ENCODE assay signal across 1 cellular context in the genomic region with DNA sequence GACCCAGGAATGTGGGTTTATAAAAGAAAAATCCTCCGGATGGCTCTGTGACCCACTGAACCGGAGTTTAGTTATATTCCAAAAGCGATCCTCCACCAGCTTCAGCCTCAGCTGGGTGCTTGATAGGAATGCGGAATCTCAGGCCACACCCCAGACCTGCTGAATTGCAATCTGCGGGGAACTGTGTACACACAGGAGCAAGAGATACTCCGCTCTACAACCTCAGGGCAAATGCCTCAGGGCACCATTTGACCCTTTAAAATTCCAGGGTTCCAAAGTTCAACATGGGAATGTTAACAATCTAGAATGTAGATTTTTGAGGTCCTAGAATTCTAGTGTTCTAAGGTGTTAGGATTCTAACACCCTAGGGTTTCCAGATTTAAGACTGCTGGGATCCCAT.
A peak's percentile ranks its signal among the peaks of the same experiment; 100 is the strongest.
TF ChIP-seq lines count a peak whose summit lies in the region.

No MANE protein-coding gene starts in this region.

TF ChIP-seq in HepG2, 621 proteins besides CTCF, POLR2A, EP300 and RAD21 (continues in another document):
- TF ChIP-seq ARHGAP35 (CRISPR knock-in tag; IDR thresholded peaks at IDR 0.05; ENCODE audit: borderline replicate concordance) = no peak
- no peak for TF ChIP-seq FOXA1 (IDR thresholded peaks at IDR 0.05)
- peak; percentile 66 for TF ChIP-seq FOXA1 (CRISPR knock-in tag; IDR thresholded peaks at IDR 0.05)
- TF ChIP-seq, protein P1, sequence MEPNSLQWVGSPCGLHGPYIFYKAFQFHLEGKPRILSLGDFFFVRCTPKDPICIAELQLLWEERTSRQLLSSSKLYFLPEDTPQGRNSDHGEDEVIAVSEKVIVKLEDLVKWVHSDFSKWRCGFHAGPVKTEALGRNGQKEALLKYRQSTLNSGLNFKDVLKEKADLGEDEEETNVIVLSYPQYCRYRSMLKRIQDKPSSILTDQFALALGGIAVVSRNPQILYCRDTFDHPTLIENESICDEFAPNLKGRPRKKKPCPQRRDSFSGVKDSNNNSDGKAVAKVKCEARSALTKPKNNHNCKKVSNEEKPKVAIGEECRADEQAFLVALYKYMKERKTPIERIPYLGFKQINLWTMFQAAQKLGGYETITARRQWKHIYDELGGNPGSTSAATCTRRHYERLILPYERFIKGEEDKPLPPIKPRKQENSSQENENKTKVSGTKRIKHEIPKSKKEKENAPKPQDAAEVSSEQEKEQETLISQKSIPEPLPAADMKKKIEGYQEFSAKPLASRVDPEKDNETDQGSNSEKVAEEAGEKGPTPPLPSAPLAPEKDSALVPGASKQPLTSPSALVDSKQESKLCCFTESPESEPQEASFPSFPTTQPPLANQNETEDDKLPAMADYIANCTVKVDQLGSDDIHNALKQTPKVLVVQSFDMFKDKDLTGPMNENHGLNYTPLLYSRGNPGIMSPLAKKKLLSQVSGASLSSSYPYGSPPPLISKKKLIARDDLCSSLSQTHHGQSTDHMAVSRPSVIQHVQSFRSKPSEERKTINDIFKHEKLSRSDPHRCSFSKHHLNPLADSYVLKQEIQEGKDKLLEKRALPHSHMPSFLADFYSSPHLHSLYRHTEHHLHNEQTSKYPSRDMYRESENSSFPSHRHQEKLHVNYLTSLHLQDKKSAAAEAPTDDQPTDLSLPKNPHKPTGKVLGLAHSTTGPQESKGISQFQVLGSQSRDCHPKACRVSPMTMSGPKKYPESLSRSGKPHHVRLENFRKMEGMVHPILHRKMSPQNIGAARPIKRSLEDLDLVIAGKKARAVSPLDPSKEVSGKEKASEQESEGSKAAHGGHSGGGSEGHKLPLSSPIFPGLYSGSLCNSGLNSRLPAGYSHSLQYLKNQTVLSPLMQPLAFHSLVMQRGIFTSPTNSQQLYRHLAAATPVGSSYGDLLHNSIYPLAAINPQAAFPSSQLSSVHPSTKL (CRISPR knock-in tag; IDR thresholded peaks at IDR 0.05) = no peak
- TF ChIP-seq, protein P2, sequence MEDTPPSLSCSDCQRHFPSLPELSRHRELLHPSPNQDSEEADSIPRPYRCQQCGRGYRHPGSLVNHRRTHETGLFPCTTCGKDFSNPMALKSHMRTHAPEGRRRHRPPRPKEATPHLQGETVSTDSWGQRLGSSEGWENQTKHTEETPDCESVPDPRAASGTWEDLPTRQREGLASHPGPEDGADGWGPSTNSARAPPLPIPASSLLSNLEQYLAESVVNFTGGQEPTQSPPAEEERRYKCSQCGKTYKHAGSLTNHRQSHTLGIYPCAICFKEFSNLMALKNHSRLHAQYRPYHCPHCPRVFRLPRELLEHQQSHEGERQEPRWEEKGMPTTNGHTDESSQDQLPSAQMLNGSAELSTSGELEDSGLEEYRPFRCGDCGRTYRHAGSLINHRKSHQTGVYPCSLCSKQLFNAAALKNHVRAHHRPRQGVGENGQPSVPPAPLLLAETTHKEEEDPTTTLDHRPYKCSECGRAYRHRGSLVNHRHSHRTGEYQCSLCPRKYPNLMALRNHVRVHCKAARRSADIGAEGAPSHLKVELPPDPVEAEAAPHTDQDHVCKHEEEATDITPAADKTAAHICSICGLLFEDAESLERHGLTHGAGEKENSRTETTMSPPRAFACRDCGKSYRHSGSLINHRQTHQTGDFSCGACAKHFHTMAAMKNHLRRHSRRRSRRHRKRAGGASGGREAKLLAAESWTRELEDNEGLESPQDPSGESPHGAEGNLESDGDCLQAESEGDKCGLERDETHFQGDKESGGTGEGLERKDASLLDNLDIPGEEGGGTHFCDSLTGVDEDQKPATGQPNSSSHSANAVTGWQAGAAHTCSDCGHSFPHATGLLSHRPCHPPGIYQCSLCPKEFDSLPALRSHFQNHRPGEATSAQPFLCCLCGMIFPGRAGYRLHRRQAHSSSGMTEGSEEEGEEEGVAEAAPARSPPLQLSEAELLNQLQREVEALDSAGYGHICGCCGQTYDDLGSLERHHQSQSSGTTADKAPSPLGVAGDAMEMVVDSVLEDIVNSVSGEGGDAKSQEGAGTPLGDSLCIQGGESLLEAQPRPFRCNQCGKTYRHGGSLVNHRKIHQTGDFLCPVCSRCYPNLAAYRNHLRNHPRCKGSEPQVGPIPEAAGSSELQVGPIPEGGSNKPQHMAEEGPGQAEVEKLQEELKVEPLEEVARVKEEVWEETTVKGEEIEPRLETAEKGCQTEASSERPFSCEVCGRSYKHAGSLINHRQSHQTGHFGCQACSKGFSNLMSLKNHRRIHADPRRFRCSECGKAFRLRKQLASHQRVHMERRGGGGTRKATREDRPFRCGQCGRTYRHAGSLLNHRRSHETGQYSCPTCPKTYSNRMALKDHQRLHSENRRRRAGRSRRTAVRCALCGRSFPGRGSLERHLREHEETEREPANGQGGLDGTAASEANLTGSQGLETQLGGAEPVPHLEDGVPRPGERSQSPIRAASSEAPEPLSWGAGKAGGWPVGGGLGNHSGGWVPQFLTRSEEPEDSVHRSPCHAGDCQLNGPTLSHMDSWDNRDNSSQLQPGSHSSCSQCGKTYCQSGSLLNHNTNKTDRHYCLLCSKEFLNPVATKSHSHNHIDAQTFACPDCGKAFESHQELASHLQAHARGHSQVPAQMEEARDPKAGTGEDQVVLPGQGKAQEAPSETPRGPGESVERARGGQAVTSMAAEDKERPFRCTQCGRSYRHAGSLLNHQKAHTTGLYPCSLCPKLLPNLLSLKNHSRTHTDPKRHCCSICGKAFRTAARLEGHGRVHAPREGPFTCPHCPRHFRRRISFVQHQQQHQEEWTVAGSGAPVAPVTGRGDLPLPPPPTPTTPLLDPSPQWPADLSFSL (CRISPR knock-in tag; IDR thresholded peaks at IDR 0.05) = no peak
- TF ChIP-seq TMF1 (CRISPR knock-in tag; IDR thresholded peaks at IDR 0.05; ENCODE audit: low read depth) = no peak
- 0 out of 2 replicates have a peak, but pooled peaks have one; percentile 24 for TF ChIP-seq HDAC1 (CRISPR knock-in tag; IDR thresholded peaks at IDR 0.05)
- TF ChIP-seq RFXAP (CRISPR knock-in tag; IDR thresholded peaks at IDR 0.05; ENCODE audit: borderline replicate concordance) = no peak
- TF ChIP-seq ZNF777 (CRISPR knock-in tag; IDR thresholded peaks at IDR 0.05) = no peak
- TF ChIP-seq NR2F6 (IDR thresholded peaks at IDR 0.05) = peak; percentile 72
- TF ChIP-seq NR2F6 (CRISPR knock-in tag; IDR thresholded peaks at IDR 0.05) = peak; percentile 36; the same call in 1 of the 2 replicates
- no peak for TF ChIP-seq MEF2D (CRISPR knock-in tag; IDR thresholded peaks at IDR 0.05)
- TF ChIP-seq, protein P3, sequence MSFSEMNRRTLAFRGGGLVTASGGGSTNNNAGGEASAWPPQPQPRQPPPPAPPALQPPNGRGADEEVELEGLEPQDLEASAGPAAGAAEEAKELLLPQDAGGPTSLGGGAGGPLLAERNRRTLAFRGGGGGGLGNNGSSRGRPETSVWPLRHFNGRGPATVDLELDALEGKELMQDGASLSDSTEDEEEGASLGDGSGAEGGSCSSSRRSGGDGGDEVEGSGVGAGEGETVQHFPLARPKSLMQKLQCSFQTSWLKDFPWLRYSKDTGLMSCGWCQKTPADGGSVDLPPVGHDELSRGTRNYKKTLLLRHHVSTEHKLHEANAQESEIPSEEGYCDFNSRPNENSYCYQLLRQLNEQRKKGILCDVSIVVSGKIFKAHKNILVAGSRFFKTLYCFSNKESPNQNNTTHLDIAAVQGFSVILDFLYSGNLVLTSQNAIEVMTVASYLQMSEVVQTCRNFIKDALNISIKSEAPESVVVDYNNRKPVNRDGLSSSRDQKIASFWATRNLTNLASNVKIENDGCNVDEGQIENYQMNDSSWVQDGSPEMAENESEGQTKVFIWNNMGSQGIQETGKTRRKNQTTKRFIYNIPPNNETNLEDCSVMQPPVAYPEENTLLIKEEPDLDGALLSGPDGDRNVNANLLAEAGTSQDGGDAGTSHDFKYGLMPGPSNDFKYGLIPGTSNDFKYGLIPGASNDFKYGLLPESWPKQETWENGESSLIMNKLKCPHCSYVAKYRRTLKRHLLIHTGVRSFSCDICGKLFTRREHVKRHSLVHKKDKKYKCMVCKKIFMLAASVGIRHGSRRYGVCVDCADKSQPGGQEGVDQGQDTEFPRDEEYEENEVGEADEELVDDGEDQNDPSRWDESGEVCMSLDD (CRISPR knock-in tag; IDR thresholded peaks at IDR 0.05; ENCODE audit: borderline replicate concordance) = peak; percentile 27; the same call in 1 of the 2 replicates
- TF ChIP-seq ZNF138 (CRISPR knock-in tag; IDR thresholded peaks at IDR 0.05; ENCODE audit: low read depth) = no peak
- TF ChIP-seq HHEX (CRISPR knock-in tag; IDR thresholded peaks at IDR 0.05) = peak; percentile 51; the same call in 1 of the 2 replicates
- peak in 1 of 2 experiments; percentile 75; a peak in 2 of 4 replicates for TF ChIP-seq NR2F1 (CRISPR knock-in tag; IDR thresholded peaks at IDR 0.05)
- peak; percentile 62 for TF ChIP-seq HNF4A (CRISPR knock-in tag; IDR thresholded peaks at IDR 0.05)
- TF ChIP-seq, protein P4, sequence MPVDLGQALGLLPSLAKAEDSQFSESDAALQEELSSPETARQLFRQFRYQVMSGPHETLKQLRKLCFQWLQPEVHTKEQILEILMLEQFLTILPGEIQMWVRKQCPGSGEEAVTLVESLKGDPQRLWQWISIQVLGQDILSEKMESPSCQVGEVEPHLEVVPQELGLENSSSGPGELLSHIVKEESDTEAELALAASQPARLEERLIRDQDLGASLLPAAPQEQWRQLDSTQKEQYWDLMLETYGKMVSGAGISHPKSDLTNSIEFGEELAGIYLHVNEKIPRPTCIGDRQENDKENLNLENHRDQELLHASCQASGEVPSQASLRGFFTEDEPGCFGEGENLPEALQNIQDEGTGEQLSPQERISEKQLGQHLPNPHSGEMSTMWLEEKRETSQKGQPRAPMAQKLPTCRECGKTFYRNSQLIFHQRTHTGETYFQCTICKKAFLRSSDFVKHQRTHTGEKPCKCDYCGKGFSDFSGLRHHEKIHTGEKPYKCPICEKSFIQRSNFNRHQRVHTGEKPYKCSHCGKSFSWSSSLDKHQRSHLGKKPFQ (CRISPR knock-in tag; IDR thresholded peaks at IDR 0.05; ENCODE audit: insufficient replicate concordance) = no peak
- no peak for TF ChIP-seq HMG20A (CRISPR knock-in tag; IDR thresholded peaks at IDR 0.05; ENCODE audit: borderline replicate concordance)
- peak; percentile 60 for TF ChIP-seq NR2F2 (IDR thresholded peaks at IDR 0.05; ENCODE audit: borderline replicate concordance, low read depth)
- TF ChIP-seq ARNT (IDR thresholded peaks at IDR 0.05) = no peak
- no peak for TF ChIP-seq ZNF253 (CRISPR knock-in tag; IDR thresholded peaks at IDR 0.05; ENCODE audit: borderline replicate concordance)
- no peak for TF ChIP-seq ZKSCAN8 (CRISPR knock-in tag; IDR thresholded peaks at IDR 0.05; ENCODE audit: borderline replicate concordance)
- no peak for TF ChIP-seq KMT2B (CRISPR knock-in tag; IDR thresholded peaks at IDR 0.05)
- no peak for TF ChIP-seq NCOR1 (IDR thresholded peaks at IDR 0.05; ENCODE audit: borderline replicate concordance, low read length)
- TF ChIP-seq ZNF747 (CRISPR knock-in tag; IDR thresholded peaks at IDR 0.05; ENCODE audit: borderline replicate concordance) = no peak
- TF ChIP-seq BCL6 (CRISPR knock-in tag; IDR thresholded peaks at IDR 0.05) = 0 out of 2 replicates have a peak, but pooled peaks have one; percentile 26
- TF ChIP-seq NCOA5 (CRISPR knock-in tag; IDR thresholded peaks at IDR 0.05) = no peak
- TF ChIP-seq, protein P5, sequence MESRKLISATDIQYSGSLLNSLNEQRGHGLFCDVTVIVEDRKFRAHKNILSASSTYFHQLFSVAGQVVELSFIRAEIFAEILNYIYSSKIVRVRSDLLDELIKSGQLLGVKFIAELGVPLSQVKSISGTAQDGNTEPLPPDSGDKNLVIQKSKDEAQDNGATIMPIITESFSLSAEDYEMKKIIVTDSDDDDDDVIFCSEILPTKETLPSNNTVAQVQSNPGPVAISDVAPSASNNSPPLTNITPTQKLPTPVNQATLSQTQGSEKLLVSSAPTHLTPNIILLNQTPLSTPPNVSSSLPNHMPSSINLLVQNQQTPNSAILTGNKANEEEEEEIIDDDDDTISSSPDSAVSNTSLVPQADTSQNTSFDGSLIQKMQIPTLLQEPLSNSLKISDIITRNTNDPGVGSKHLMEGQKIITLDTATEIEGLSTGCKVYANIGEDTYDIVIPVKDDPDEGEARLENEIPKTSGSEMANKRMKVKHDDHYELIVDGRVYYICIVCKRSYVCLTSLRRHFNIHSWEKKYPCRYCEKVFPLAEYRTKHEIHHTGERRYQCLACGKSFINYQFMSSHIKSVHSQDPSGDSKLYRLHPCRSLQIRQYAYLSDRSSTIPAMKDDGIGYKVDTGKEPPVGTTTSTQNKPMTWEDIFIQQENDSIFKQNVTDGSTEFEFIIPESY (CRISPR knock-in tag; IDR thresholded peaks at IDR 0.05) = no peak
- TF ChIP-seq HNF4G (IDR thresholded peaks at IDR 0.05; ENCODE audit: borderline replicate concordance, low read depth, low read length) = peak; percentile 24; the same call in 1 of the 2 replicates
- TF ChIP-seq HNF4G (CRISPR knock-in tag; IDR thresholded peaks at IDR 0.05; ENCODE audit: borderline replicate concordance, low read depth) = no peak
- no peak for TF ChIP-seq HNRNPLL (IDR thresholded peaks at IDR 0.05; ENCODE audit: low read depth, low read length, poor library complexity, severe bottlenecking)
- peak; percentile 23; the same call in 1 of the 2 replicates for TF ChIP-seq RARA (CRISPR knock-in tag; IDR thresholded peaks at IDR 0.05)
- TF ChIP-seq TEAD3 (CRISPR knock-in tag; optimal IDR thresholded peaks at IDR 0.05; ENCODE audit: borderline replicate concordance) = peak; percentile 80
- no peak for TF ChIP-seq ZMAT3 (CRISPR knock-in tag; conservative IDR thresholded peaks at IDR 0.05)
- no peak for TF ChIP-seq ZNF24 (IDR thresholded peaks at IDR 0.05)
- TF ChIP-seq, protein P6, sequence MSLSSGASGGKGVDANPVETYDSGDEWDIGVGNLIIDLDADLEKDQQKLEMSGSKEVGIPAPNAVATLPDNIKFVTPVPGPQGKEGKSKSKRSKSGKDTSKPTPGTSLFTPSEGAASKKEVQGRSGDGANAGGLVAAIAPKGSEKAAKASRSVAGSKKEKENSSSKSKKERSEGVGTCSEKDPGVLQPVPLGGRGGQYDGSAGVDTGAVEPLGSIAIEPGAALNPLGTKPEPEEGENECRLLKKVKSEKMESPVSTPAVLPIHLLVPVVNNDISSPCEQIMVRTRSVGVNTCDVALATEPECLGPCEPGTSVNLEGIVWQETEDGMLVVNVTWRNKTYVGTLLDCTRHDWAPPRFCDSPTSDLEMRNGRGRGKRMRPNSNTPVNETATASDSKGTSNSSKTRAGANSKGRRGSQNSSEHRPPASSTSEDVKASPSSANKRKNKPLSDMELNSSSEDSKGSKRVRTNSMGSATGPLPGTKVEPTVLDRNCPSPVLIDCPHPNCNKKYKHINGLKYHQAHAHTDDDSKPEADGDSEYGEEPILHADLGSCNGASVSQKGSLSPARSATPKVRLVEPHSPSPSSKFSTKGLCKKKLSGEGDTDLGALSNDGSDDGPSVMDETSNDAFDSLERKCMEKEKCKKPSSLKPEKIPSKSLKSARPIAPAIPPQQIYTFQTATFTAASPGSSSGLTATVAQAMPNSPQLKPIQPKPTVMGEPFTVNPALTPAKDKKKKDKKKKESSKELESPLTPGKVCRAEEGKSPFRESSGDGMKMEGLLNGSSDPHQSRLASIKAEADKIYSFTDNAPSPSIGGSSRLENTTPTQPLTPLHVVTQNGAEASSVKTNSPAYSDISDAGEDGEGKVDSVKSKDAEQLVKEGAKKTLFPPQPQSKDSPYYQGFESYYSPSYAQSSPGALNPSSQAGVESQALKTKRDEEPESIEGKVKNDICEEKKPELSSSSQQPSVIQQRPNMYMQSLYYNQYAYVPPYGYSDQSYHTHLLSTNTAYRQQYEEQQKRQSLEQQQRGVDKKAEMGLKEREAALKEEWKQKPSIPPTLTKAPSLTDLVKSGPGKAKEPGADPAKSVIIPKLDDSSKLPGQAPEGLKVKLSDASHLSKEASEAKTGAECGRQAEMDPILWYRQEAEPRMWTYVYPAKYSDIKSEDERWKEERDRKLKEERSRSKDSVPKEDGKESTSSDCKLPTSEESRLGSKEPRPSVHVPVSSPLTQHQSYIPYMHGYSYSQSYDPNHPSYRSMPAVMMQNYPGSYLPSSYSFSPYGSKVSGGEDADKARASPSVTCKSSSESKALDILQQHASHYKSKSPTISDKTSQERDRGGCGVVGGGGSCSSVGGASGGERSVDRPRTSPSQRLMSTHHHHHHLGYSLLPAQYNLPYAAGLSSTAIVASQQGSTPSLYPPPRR (CRISPR knock-in tag; IDR thresholded peaks at IDR 0.05; ENCODE audit: borderline replicate concordance) = 0 out of 2 replicates have a peak, but pooled peaks have one; percentile 18
- TF ChIP-seq MAFF (IDR thresholded peaks at IDR 0.05; ENCODE audit: low read depth, low read length) = 0 out of 2 replicates have a peak, but pooled peaks have one; percentile 3
